In genomic region chr12:68686595-68687521, GRCh38 we compare ENCODE assay signal across 1 cellular context.
TF ChIP-seq lines count a peak whose summit lies in the region.

Gene NUP107 (plus strand): TSS chr12:68686978. CDS start chr12:68687066, 88 bp downstream.

TF ChIP-seq in HepG2, 621 proteins besides CTCF, POLR2A, EP300 and RAD21 (continued from another document and continues in another):
- TF ChIP-seq, protein P1, sequence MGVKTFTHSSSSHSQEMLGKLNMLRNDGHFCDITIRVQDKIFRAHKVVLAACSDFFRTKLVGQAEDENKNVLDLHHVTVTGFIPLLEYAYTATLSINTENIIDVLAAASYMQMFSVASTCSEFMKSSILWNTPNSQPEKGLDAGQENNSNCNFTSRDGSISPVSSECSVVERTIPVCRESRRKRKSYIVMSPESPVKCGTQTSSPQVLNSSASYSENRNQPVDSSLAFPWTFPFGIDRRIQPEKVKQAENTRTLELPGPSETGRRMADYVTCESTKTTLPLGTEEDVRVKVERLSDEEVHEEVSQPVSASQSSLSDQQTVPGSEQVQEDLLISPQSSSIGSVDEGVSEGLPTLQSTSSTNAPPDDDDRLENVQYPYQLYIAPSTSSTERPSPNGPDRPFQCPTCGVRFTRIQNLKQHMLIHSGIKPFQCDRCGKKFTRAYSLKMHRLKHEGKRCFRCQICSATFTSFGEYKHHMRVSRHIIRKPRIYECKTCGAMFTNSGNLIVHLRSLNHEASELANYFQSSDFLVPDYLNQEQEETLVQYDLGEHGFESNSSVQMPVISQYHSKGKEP (CRISPR knock-in tag; IDR thresholded peaks at IDR 0.05): peak; percentile 95
- TF ChIP-seq PRPF4 (IDR thresholded peaks at IDR 0.05; ENCODE audit: low read depth, low read length, poor library complexity, severe bottlenecking): no peak
- TF ChIP-seq ZNF451 (CRISPR knock-in tag; IDR thresholded peaks at IDR 0.05): peak; percentile 56; the same call in 1 of the 2 replicates
- no peak for TF ChIP-seq SIX4 (CRISPR knock-in tag; IDR thresholded peaks at IDR 0.05)
- peak; percentile 31; the same call in 1 of the 2 replicates for TF ChIP-seq RCOR2 (CRISPR knock-in tag; IDR thresholded peaks at IDR 0.05)
- peak; percentile 27; the same call in 1 of the 2 replicates for TF ChIP-seq ARNTL (CRISPR knock-in tag; IDR thresholded peaks at IDR 0.05)
- no peak for TF ChIP-seq ZNF577 (CRISPR knock-in tag; IDR thresholded peaks at IDR 0.05; ENCODE audit: borderline replicate concordance, low read depth)
- TF ChIP-seq, protein P2, sequence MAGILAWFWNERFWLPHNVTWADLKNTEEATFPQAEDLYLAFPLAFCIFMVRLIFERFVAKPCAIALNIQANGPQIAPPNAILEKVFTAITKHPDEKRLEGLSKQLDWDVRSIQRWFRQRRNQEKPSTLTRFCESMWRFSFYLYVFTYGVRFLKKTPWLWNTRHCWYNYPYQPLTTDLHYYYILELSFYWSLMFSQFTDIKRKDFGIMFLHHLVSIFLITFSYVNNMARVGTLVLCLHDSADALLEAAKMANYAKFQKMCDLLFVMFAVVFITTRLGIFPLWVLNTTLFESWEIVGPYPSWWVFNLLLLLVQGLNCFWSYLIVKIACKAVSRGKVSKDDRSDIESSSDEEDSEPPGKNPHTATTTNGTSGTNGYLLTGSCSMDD (CRISPR knock-in tag; IDR thresholded peaks at IDR 0.05): no peak
- TF ChIP-seq GTF2F1 (IDR thresholded peaks at IDR 0.05; ENCODE audit: low read length): 0 out of 2 replicates have a peak, but pooled peaks have one; percentile 36
- TF ChIP-seq ZNF44 (CRISPR knock-in tag; IDR thresholded peaks at IDR 0.05): peak; percentile 65; the same call in 1 of the 2 replicates
- TF ChIP-seq, protein P3, sequence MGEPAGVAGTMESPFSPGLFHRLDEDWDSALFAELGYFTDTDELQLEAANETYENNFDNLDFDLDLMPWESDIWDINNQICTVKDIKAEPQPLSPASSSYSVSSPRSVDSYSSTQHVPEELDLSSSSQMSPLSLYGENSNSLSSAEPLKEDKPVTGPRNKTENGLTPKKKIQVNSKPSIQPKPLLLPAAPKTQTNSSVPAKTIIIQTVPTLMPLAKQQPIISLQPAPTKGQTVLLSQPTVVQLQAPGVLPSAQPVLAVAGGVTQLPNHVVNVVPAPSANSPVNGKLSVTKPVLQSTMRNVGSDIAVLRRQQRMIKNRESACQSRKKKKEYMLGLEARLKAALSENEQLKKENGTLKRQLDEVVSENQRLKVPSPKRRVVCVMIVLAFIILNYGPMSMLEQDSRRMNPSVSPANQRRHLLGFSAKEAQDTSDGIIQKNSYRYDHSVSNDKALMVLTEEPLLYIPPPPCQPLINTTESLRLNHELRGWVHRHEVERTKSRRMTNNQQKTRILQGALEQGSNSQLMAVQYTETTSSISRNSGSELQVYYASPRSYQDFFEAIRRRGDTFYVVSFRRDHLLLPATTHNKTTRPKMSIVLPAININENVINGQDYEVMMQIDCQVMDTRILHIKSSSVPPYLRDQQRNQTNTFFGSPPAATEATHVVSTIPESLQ (CRISPR knock-in tag; conservative IDR thresholded peaks at IDR 0.05): 0 out of 2 replicates have a peak, but pooled peaks have one; percentile 76
- TF ChIP-seq MLLT10 (CRISPR knock-in tag; IDR thresholded peaks at IDR 0.05): no peak
- TF ChIP-seq NBN (conservative IDR thresholded peaks at IDR 0.05): no peak
- TF ChIP-seq TCF7L2 (IDR thresholded peaks at IDR 0.05; ENCODE audit: low read depth, low read length): no peak
- TF ChIP-seq CREB1 (IDR thresholded peaks at IDR 0.05): peak; percentile 61
- TF ChIP-seq CREB1 (CRISPR knock-in tag; IDR thresholded peaks at IDR 0.05): peak; percentile 86
- TF ChIP-seq, protein P4, sequence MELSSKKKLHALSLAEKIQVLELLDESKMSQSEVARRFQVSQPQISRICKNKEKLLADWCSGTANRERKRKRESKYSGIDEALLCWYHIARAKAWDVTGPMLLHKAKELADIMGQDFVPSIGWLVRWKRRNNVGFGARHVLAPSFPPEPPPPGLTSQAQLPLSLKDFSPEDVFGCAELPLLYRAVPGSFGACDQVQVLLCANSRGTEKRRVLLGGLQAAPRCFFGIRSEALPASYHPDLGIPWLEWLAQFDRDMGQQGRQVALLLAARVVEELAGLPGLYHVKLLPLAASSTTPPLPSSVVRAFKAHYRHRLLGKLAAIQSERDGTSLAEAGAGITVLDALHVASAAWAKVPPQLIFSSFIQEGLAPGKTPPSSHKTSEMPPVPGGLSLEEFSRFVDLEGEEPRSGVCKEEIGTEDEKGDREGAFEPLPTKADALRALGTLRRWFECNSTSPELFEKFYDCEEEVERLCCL (CRISPR knock-in tag; IDR thresholded peaks at IDR 0.05; ENCODE audit: borderline replicate concordance): 0 out of 2 replicates have a peak, but pooled peaks have one; percentile 71
- TF ChIP-seq TEAD2 (CRISPR knock-in tag; IDR thresholded peaks at IDR 0.05): no peak
- peak; percentile 95 for TF ChIP-seq STAT5B (CRISPR knock-in tag; IDR thresholded peaks at IDR 0.05)
- no peak for TF ChIP-seq ZNF20 (CRISPR knock-in tag; IDR thresholded peaks at IDR 0.05)
- peak; percentile 93 for TF ChIP-seq ZNF205 (CRISPR knock-in tag; IDR thresholded peaks at IDR 0.05)
- peak; percentile 93 for TF ChIP-seq AHR (CRISPR knock-in tag; IDR thresholded peaks at IDR 0.05)
- TF ChIP-seq, protein P5, sequence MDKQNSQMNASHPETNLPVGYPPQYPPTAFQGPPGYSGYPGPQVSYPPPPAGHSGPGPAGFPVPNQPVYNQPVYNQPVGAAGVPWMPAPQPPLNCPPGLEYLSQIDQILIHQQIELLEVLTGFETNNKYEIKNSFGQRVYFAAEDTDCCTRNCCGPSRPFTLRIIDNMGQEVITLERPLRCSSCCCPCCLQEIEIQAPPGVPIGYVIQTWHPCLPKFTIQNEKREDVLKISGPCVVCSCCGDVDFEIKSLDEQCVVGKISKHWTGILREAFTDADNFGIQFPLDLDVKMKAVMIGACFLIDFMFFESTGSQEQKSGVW (CRISPR knock-in tag; IDR thresholded peaks at IDR 0.05; ENCODE audit: borderline replicate concordance): no peak
- TF ChIP-seq ZNF367 (CRISPR knock-in tag; IDR thresholded peaks at IDR 0.05; ENCODE audit: borderline replicate concordance): no peak
- TF ChIP-seq ZNF121 (CRISPR knock-in tag; IDR thresholded peaks at IDR 0.05): peak; percentile 64; the same call in 1 of the 2 replicates
- 0 out of 2 replicates have a peak, but pooled peaks have one; percentile 59 for TF ChIP-seq ZNF740 (CRISPR knock-in tag; IDR thresholded peaks at IDR 0.05)
- 0 out of 2 replicates have a peak, but pooled peaks have one; percentile 44 for TF ChIP-seq ISX (CRISPR knock-in tag; conservative IDR thresholded peaks at IDR 0.05)
- peak; percentile 98 for TF ChIP-seq ZNF501 (CRISPR knock-in tag; IDR thresholded peaks at IDR 0.05)
- TF ChIP-seq, protein P6, sequence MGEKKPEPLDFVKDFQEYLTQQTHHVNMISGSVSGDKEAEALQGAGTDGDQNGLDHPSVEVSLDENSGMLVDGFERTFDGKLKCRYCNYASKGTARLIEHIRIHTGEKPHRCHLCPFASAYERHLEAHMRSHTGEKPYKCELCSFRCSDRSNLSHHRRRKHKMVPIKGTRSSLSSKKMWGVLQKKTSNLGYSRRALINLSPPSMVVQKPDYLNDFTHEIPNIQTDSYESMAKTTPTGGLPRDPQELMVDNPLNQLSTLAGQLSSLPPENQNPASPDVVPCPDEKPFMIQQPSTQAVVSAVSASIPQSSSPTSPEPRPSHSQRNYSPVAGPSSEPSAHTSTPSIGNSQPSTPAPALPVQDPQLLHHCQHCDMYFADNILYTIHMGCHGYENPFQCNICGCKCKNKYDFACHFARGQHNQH (CRISPR knock-in tag; IDR thresholded peaks at IDR 0.05): peak; percentile 95
- 0 out of 2 replicates have a peak, but pooled peaks have one; percentile 44 for TF ChIP-seq ZNF251 (CRISPR knock-in tag; IDR thresholded peaks at IDR 0.05)
- TF ChIP-seq ESRRA (CRISPR knock-in tag; IDR thresholded peaks at IDR 0.05; ENCODE audit: low read depth): no peak
- TF ChIP-seq MIXL1 (CRISPR knock-in tag; IDR thresholded peaks at IDR 0.05): peak; percentile 85
- no peak; the same call in 1 of the 2 replicates for TF ChIP-seq ZNF460 (CRISPR knock-in tag; IDR thresholded peaks at IDR 0.05; ENCODE audit: borderline replicate concordance)
- peak; percentile 73; the same call in 1 of the 2 replicates for TF ChIP-seq HMG20B (CRISPR knock-in tag; conservative IDR thresholded peaks at IDR 0.05)
- TF ChIP-seq ZNF207 (IDR thresholded peaks at IDR 0.05; ENCODE audit: borderline replicate concordance): no peak
- TF ChIP-seq, protein P7, sequence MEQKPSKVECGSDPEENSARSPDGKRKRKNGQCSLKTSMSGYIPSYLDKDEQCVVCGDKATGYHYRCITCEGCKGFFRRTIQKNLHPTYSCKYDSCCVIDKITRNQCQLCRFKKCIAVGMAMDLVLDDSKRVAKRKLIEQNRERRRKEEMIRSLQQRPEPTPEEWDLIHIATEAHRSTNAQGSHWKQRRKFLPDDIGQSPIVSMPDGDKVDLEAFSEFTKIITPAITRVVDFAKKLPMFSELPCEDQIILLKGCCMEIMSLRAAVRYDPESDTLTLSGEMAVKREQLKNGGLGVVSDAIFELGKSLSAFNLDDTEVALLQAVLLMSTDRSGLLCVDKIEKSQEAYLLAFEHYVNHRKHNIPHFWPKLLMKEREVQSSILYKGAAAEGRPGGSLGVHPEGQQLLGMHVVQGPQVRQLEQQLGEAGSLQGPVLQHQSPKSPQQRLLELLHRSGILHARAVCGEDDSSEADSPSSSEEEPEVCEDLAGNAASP (CRISPR knock-in tag; IDR thresholded peaks at IDR 0.05; ENCODE audit: borderline replicate concordance): peak; percentile 73; the same call in 1 of the 2 replicates
- peak; percentile 100 for TF ChIP-seq KDM5A (IDR thresholded peaks at IDR 0.05; ENCODE audit: borderline replicate concordance, low read length)
- no peak for TF ChIP-seq NR2F1 (CRISPR knock-in tag; IDR thresholded peaks at IDR 0.05)
- no peak for TF ChIP-seq TAF15 (IDR thresholded peaks at IDR 0.05; ENCODE audit: low read depth, low read length, poor library complexity, severe bottlenecking)
- peak; percentile 72; the same call in 1 of the 2 replicates for TF ChIP-seq BCL6 (CRISPR knock-in tag; IDR thresholded peaks at IDR 0.05)
- TF ChIP-seq AHDC1 (CRISPR knock-in tag; IDR thresholded peaks at IDR 0.05; ENCODE audit: borderline replicate concordance): peak; percentile 23; the same call in 1 of the 2 replicates
- TF ChIP-seq ZFP36L2 (CRISPR knock-in tag; IDR thresholded peaks at IDR 0.05): peak; percentile 80; the same call in 1 of the 2 replicates
- no peak for TF ChIP-seq ZSCAN12 (CRISPR knock-in tag; IDR thresholded peaks at IDR 0.05)
- TF ChIP-seq, protein P8, sequence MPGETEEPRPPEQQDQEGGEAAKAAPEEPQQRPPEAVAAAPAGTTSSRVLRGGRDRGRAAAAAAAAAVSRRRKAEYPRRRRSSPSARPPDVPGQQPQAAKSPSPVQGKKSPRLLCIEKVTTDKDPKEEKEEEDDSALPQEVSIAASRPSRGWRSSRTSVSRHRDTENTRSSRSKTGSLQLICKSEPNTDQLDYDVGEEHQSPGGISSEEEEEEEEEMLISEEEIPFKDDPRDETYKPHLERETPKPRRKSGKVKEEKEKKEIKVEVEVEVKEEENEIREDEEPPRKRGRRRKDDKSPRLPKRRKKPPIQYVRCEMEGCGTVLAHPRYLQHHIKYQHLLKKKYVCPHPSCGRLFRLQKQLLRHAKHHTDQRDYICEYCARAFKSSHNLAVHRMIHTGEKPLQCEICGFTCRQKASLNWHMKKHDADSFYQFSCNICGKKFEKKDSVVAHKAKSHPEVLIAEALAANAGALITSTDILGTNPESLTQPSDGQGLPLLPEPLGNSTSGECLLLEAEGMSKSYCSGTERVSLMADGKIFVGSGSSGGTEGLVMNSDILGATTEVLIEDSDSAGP (CRISPR knock-in tag; IDR thresholded peaks at IDR 0.05; ENCODE audit: borderline replicate concordance): peak; percentile 94
- peak; percentile 82; the same call in 2 of the 3 replicates for TF ChIP-seq MXI1 (IDR thresholded peaks at IDR 0.05; ENCODE audit: borderline replicate concordance, low read depth, low read length)
- peak; percentile 100 for TF ChIP-seq SIN3B (IDR thresholded peaks at IDR 0.05; ENCODE audit: low read length)
- TF ChIP-seq NFATC3 (CRISPR knock-in tag; IDR thresholded peaks at IDR 0.05): peak; percentile 55; the same call in 1 of the 2 replicates
- peak; percentile 80; the same call in 1 of the 2 replicates for TF ChIP-seq TMF1 (CRISPR knock-in tag; IDR thresholded peaks at IDR 0.05; ENCODE audit: low read depth)
- TF ChIP-seq RFXANK (CRISPR knock-in tag; IDR thresholded peaks at IDR 0.05): peak; percentile 86
- TF ChIP-seq ZFP41 (CRISPR knock-in tag; IDR thresholded peaks at IDR 0.05; ENCODE audit: borderline replicate concordance): no peak
- peak; percentile 91 for TF ChIP-seq SALL2 (CRISPR knock-in tag; IDR thresholded peaks at IDR 0.05)
- TF ChIP-seq ZKSCAN1 (IDR thresholded peaks at IDR 0.05; ENCODE audit: low read length): peak; percentile 72
- peak; percentile 85 for TF ChIP-seq HOXD1 (CRISPR knock-in tag; IDR thresholded peaks at IDR 0.05)
